27 cellular contexts compared by ENCODE assay signal in the genomic region with DNA sequence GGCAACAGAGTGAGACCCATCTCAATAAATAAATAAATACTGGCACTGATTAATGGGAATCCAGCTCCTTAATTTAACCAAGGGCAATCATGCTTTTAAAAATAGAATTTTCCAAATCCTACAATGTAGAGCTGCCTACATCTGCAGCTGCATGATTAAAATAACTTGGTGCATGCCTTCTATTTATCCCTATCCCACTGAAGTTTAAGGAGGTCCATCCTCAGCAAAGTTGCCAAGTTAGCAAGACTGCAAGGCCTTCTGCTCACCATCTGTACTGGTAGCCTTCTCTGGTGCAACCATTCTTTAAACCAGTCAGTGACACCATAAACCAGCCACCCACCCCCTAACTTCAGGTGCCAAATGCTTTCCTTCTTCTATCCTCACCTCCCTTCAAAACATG.
"Had no signal": no experiment of that assay in that cellular context is flagged by ENCODE, and none has a peak within 500 bp of the region (broad histone marks: within the 10 kb centered on the region; RNA-seq: fewer than 3 reads in every experiment).

No MANE protein-coding gene starts in this region.

- DNase-seq: naive thymus-derived CD8-positive, alpha-beta T cell; nephron progenitor cell; nucleus accumbens; pancreas; right cardiac atrium; right lobe of liver; sigmoid colon; spleen; stimulated activated CD4-positive, alpha-beta T cell treated with anti-CD3 and anti-CD28 coated beads, Interleukin-12 subunit alpha, Interleukin-12 subunit beta, amount 100 ng/mL, for 4 hours; stimulated activated CD4-positive, alpha-beta T cell treated with anti-CD3 and anti-CD28 coated beads, Interleukin-1b, Interleukin-23, amount 100 ng/mL, for 48 hours; stimulated activated CD4-positive, alpha-beta T cell treated with anti-CD3 and anti-CD28 coated beads, Interleukin-4, amount 100 ng/mL, for 1 hour; stimulated activated CD4-positive, alpha-beta T cell treated with anti-CD3 and anti-CD28 coated beads, Interleukin-4, amount 100 ng/mL, for 4 hours; stimulated activated CD8-positive, alpha-beta memory T cell treated with anti-CD3 and anti-CD28 coated beads, Interleukin-4, amount 100 ng/mL, for 48 hours; stimulated activated naive CD4-positive, alpha-beta T cell; stimulated activated naive CD8-positive, alpha-beta T cell treated with anti-CD3 and anti-CD28 coated beads, Interleukin-15, amount 100 ng/mL, for 72 hours; stimulated activated naive CD8-positive, alpha-beta T cell treated with anti-CD3 and anti-CD28 coated beads, Interleukin-15, Interleukin-2, amounts not matched to agents 100 U/mL and 50 U/mL, for 24 hours; substantia nigra; thyroid gland; trophoblast cell; upper lobe of left lung had no signal

- H3K27ac ChIP-seq: neutrophil, pancreas, prostate gland, right lobe of liver, sigmoid colon, skin epidermis, spleen, thoracic aorta, thyroid gland, tibial nerve, upper lobe of left lung, vagina had no signal

- H3K9me3 ChIP-seq: neutrophil, pancreas, prostate gland, right lobe of liver, sigmoid colon, spleen, thoracic aorta, thyroid gland, tibial nerve, upper lobe of left lung, vagina had no signal

- H3K27me3 ChIP-seq: neutrophil, pancreas, right lobe of liver, sigmoid colon, spleen, thyroid gland, tibial nerve, upper lobe of left lung, vagina had no signal

- H3K4me3 ChIP-seq: pancreas, prostate gland, right lobe of liver, sigmoid colon, skin epidermis, smooth muscle cell, spleen, thoracic aorta, thyroid gland, tibial nerve, upper lobe of left lung, vagina had no signal

- H3K4me2 ChIP-seq: smooth muscle cell had no signal

- H3K4me1 ChIP-seq: pancreas, prostate gland, right lobe of liver, sigmoid colon, spleen, thyroid gland, tibial nerve, upper lobe of left lung, vagina had no signal

- H3K36me3 ChIP-seq: pancreas, prostate gland, thoracic aorta, thyroid gland had no signal
